In genomic region chr11:28760676-28761390, GRCh38 we compare ENCODE assay signal across 17 cellular contexts.
DNase-seq lines count a peak whose midpoint lies in the region; ATAC-seq and TF ChIP-seq lines count a peak whose summit lies in the region.
"Had no signal": no experiment of that assay in that cellular context is flagged by ENCODE, and none has a peak within 500 bp of the region (broad histone marks: within the 10 kb centered on the region; RNA-seq: fewer than 3 reads in every experiment).

No MANE protein-coding gene starts in this region.

- no peaks in the 10 kb centered on the region for H3K27me3 ChIP-seq in heart right ventricle

- H3K4me3 ChIP-seq in heart right ventricle, result no peak overlapping the region

- no peak for TF ChIP-seq CTCF in heart right ventricle (IDR thresholded peaks at IDR 0.05)

- ATAC-seq in GM19455 (IDR thresholded peaks at IDR 0.05; ENCODE audit: unreplicated experiment), result no peak
- ATAC-seq in heart right ventricle, result no peak
- ATAC-seq in GM18858 (IDR thresholded peaks at IDR 0.05; ENCODE audit: unreplicated experiment), result no peak
- ATAC-seq: naive thymus-derived CD8-positive, alpha-beta T cell; right cardiac atrium had no signal

- H3K27ac ChIP-seq in heart right ventricle, result no peak overlapping the region

- no peaks in the 10 kb centered on the region for H3K4me1 ChIP-seq in heart right ventricle

- peaks cover 0 to 1% (median 0%) of the 10 kb centered on the region in 11 donors for H3K9me3 ChIP-seq in heart right ventricle

- 78 to 79% methylated on average over 8 of the region's 8 CpGs for WGBS in heart right ventricle, 2 donors

- peak; percentile 84 for DNase-seq in COR-L47 (lab: John Stamatoyannopoulos, UW)
- peak; percentile 71 for DNase-seq in HT1080 (ENCODE audit: low read depth)
- DNase-seq in SHP77 treated with DMSO at 0.1 percent for 48 hours (lab: John Stamatoyannopoulos, UW), result peak; percentile 52
- DNase-seq in glomerular visceral epithelial cell (ENCODE audit: extremely low spot score), result peak; percentile 92
- no peak for DNase-seq in NK-92 (lab: John Stamatoyannopoulos, UW; ENCODE audit: unreplicated experiment)
- no peak for DNase-seq in heart right ventricle
- DNase-seq: activated CD4-positive, alpha-beta T cell treated with anti-CD3 and anti-CD28 coated beads, Interleukin-2, amount 50 U/mL, for 1 hour; aorta; effector CD8-positive, alpha-beta T cell; GOT3; naive thymus-derived CD8-positive, alpha-beta T cell; NCI-H187 treated with DMSO at 0.1 percent for 48 hours; right cardiac atrium; stimulated activated CD4-positive, alpha-beta T cell treated with anti-CD3 and anti-CD28 coated beads, Interleukin-4, amount 100 ng/mL, for 24 hours; stimulated activated naive CD4-positive, alpha-beta T cell had no signal

- H3K36me3 ChIP-seq in heart right ventricle, result no peaks in the 10 kb centered on the region

- intact Hi-C loops in heart right ventricle (cut with DNase I), result no loop called here

Comparison
In these comparisons a context has a peak if more than half of its experiments do, and no peak if none do; other contexts are left out.
1. DNase-seq: peak in COR-L47 (single experiment), HT1080 (single experiment), SHP77 treated with DMSO at 0.1 percent for 48 hours (single experiment) and glomerular visceral epithelial cell (single experiment); none in NK-92 (single experiment) and heart right ventricle (0 of 2).